In the genomic region with DNA sequence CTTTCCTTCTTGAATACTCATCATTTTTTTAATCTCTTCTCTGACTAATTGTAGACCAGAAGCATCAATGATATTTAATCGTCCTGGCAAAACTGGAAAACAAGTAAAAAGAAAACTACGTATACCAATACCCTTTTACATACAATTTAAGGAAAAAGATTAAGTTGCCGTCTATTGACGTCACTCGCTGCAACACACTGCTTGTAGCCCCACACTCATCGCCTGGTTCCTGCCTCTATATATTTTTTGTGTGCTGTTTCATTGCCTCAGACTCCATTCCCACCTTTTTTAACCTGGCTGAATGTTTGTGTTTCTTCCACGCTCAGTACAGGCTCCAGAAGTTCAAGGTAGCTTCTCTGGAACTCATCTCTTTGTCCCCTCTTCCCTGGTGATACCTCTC, we compare ENCODE assay signal across 2 cellular contexts.
TF ChIP-seq lines count a peak whose summit lies in the region.

No MANE protein-coding gene starts in this region.

TF ChIP-seq in HepG2, 621 proteins besides CTCF, POLR2A, EP300 and RAD21:
- no peak for TF ChIP-seq HNF4A (CRISPR knock-in tag; IDR thresholded peaks at IDR 0.05)
- TF ChIP-seq CREB1 (IDR thresholded peaks at IDR 0.05) = peak; percentile 57; the same call in 1 of the 2 replicates
- TF ChIP-seq CREB1 (CRISPR knock-in tag; IDR thresholded peaks at IDR 0.05) = no peak
- no peak for TF ChIP-seq ZNF775 (CRISPR knock-in tag; IDR thresholded peaks at IDR 0.05; ENCODE audit: borderline replicate concordance)

TF ChIP-seq in K562, 482 proteins besides CTCF, POLR2A, EP300 and RAD21:
- TF ChIP-seq PHF20 (IDR thresholded peaks at IDR 0.05; ENCODE audit: partially characterized antibody) (peak; percentile 8), CREM (IDR thresholded peaks at IDR 0.05; ENCODE audit: low read depth) (peak; percentile 66), ATF1 (CRISPR knock-in tag; IDR thresholded peaks at IDR 0.05) (no peak), ATF1 (tag; IDR thresholded peaks at IDR 0.05) (peak; percentile 41), PTTG1 (tag; IDR thresholded peaks at IDR 0.05; ENCODE audit: low read depth) (no peak)
